ENCODE assay signal across 15 cellular contexts in genomic region chr9:131019387-131020239, GRCh38. TPM values are rescaled to one million over a fixed set of nuclear protein-coding genes. Genes with fewer than 3 reads are reported as not detected.
DNase-seq lines count a peak whose midpoint lies in the region; ATAC-seq and TF ChIP-seq lines count a peak whose summit lies in the region.
"Had no signal": no experiment of that assay in that cellular context is flagged by ENCODE, and none has a peak within 500 bp of the region (broad histone marks: within the 10 kb centered on the region; RNA-seq: fewer than 3 reads in every experiment).

No MANE protein-coding gene starts in this region.

- no peak overlapping the region for H2BK120ac ChIP-seq in mesenchymal stem cell (ENCODE audit: low read depth, low read length)

- H3K4me1 ChIP-seq in heart right ventricle (no peaks in the 10 kb centered on the region), body of pancreas (no peaks in the 10 kb centered on the region), mesenchymal stem cell (ENCODE audit: control insufficient read depth, insufficient read depth, low read depth, low read length) (peaks cover 5% of the 10 kb centered on the region), vagina (peaks cover under 1% of the 10 kb centered on the region)
- H3K4me1 ChIP-seq: neural progenitor cell had no signal

- 61 to 66% methylated on average over 15 of the region's 15 CpGs for WGBS in heart right ventricle, 2 donors
- 78 to 85% methylated on average over 13 to 14 of the region's 15 CpGs for WGBS in body of pancreas, 2 donors
- 81% methylated on average over 14 of the region's 15 CpGs for WGBS in mesenchymal stem cell

- H4K91ac ChIP-seq in mesenchymal stem cell (ENCODE audit: low read length), result no peak overlapping the region

- H2AK5ac ChIP-seq in mesenchymal stem cell (ENCODE audit: low read length, severe bottlenecking), result no peak overlapping the region

- H2BK5ac ChIP-seq in mesenchymal stem cell (ENCODE audit: low read depth, low read length, poor library complexity, severe bottlenecking), result no peak overlapping the region

- no peak overlapping the region for H3K4me2 ChIP-seq in mesenchymal stem cell (ENCODE audit: low read length, poor library complexity, severe bottlenecking)
- H3K4me2 ChIP-seq: neural progenitor cell had no signal

- H3K4me3 ChIP-seq in heart right ventricle (no peak overlapping the region), body of pancreas (no peak overlapping the region), mesenchymal stem cell (ENCODE audit: insufficient read depth in 1 of 2, low read depth in 1 of 2, low read length in 2 of 2) (no peak overlapping the region), vagina (no peak overlapping the region)
- H3K4me3 ChIP-seq: neural progenitor cell had no signal

- no peak for DNase-seq in heart right ventricle
- no peak for DNase-seq in cardiac septum (ENCODE audit: low spot score)
- DNase-seq in body of pancreas, result no peak
- DNase-seq in mesenchymal stem cell, result no peak
- DNase-seq in vagina (ENCODE audit: extremely low spot score in 2 of 2), result no peak
- DNase-seq in substantia nigra (lab: John Stamatoyannopoulos, UW), result no peak
- no peak for DNase-seq in UCSD-AML1 (lab: John Stamatoyannopoulos, UW; ENCODE audit: unreplicated experiment)
- no peak for DNase-seq in SIG-M5 treated with dmso at 0.1 percent for 504 hours (lab: John Stamatoyannopoulos, UW; ENCODE audit: unreplicated experiment)
- DNase-seq: activated CD4-positive, alpha-beta T cell treated with anti-CD3 and anti-CD28 coated beads, Interleukin-2, amount 10 ng/mL, durations not matched to agents 7 days and 5 days; DMS79 treated with DMSO at 0.1 percent for 48 hours had no signal

- H3K18ac ChIP-seq in mesenchymal stem cell (ENCODE audit: low read depth in 1 of 2, low read length in 2 of 2), result no peak overlapping the region

- no peak overlapping the region for H2BK12ac ChIP-seq in mesenchymal stem cell (ENCODE audit: low read length in 2 of 2)

- H3K9me3 ChIP-seq in heart right ventricle (peaks cover 0 to 10% (median 0%) of the 10 kb centered on the region in 11 donors), body of pancreas (no peaks in the 10 kb centered on the region), mesenchymal stem cell (ENCODE audit: control insufficient read depth, low read length) (peaks cover 17% of the 10 kb centered on the region), vagina (no peaks in the 10 kb centered on the region)

- intact Hi-C loops in heart right ventricle (cut with DNase I) (no loop called here), cardiac septum (cut with DNase I) (no loop called here), body of pancreas (cut with DNase I) (no loop called here), vagina (cut with DNase I) (no loop called here)

- no peaks in the 10 kb centered on the region for H3K79me1 ChIP-seq in mesenchymal stem cell (replicated peaks; ENCODE audit: low read length, poor library complexity, severe bottlenecking)

- H2AFZ ChIP-seq in mesenchymal stem cell (ENCODE audit: low read depth, low read length), result no peak overlapping the region
- H2AFZ ChIP-seq: neural progenitor cell had no signal

- H3K14ac ChIP-seq in mesenchymal stem cell (ENCODE audit: low read length in 2 of 2), result no peak overlapping the region

- H3K27ac ChIP-seq in heart right ventricle, result no peak overlapping the region
- peak overlapping the region in 1 of 4 donors; percentile 43 for H3K27ac ChIP-seq in body of pancreas
- no peak overlapping the region for H3K27ac ChIP-seq in mesenchymal stem cell (ENCODE audit: low read length, poor library complexity, severe bottlenecking)
- H3K27ac ChIP-seq in vagina, result peak overlapping the region; percentile 73
- no peak overlapping the region for H3K27ac ChIP-seq in substantia nigra (ENCODE audit: low read depth, low read length, poor library complexity, severe bottlenecking)
- H3K27ac ChIP-seq: epithelial cell of prostate, neural progenitor cell had no signal

- H3K27me3 ChIP-seq in heart right ventricle (peaks cover 0 to 24% (median 17%) of the 10 kb centered on the region in 7 donors), body of pancreas (no peaks in the 10 kb centered on the region), mesenchymal stem cell (ENCODE audit: control insufficient read depth in 1 of 2, insufficient read depth in 1 of 2, low read length in 2 of 2) (peaks cover 31 to 54% of the 10 kb centered on the region in 2 experiments), vagina (no peaks in the 10 kb centered on the region)
- H3K27me3 ChIP-seq: neural progenitor cell had no signal

- no peak overlapping the region for H3K4ac ChIP-seq in mesenchymal stem cell (ENCODE audit: low read depth in 1 of 2, low read length in 2 of 2)

- H4K8ac ChIP-seq in mesenchymal stem cell (ENCODE audit: low read length), result no peak overlapping the region

- H3K23ac ChIP-seq in mesenchymal stem cell (ENCODE audit: low read length in 2 of 2), result no peak overlapping the region

- TF ChIP-seq POLR2A in body of pancreas (IDR thresholded peaks at IDR 0.05) (no peak), vagina (IDR thresholded peaks at IDR 0.05) (no peak)

- H3K9ac ChIP-seq in mesenchymal stem cell (ENCODE audit: low read length), result peak overlapping the region; percentile 41
- H3K9ac ChIP-seq: neural progenitor cell had no signal

- ATAC-seq in heart right ventricle (peak; percentile 52 to 74 (median 70)), body of pancreas (peak; percentile 53)

- H3K36me3 ChIP-seq in heart right ventricle, result no peaks in the 10 kb centered on the region
- H3K36me3 ChIP-seq in body of pancreas (replicated peaks in 1 of 2; ENCODE audit: insufficient read depth in 1 of 2, low read depth in 2 of 2), result no peaks in the 10 kb centered on the region
- no peaks in the 10 kb centered on the region for H3K36me3 ChIP-seq in mesenchymal stem cell (ENCODE audit: control insufficient read depth in 1 of 2, insufficient read depth in 2 of 2, low read depth in 1 of 2, low read length in 2 of 2)
- H3K36me3 ChIP-seq in vagina, result no peaks in the 10 kb centered on the region
- H3K36me3 ChIP-seq: neural progenitor cell had no signal

- no peak for TF ChIP-seq CTCF in heart right ventricle (IDR thresholded peaks at IDR 0.05)
- no peak for TF ChIP-seq CTCF in body of pancreas (IDR thresholded peaks at IDR 0.05)
- no peak for TF ChIP-seq CTCF in vagina (IDR thresholded peaks at IDR 0.05)

- H2BK15ac ChIP-seq in mesenchymal stem cell (ENCODE audit: low read depth, poor library complexity, severe bottlenecking), result no peak overlapping the region

RNA-seq across cellular contexts. Expression of gene LAMC3, which starts 10.6 kb away (rescaled TPM):
- 1 to 10 TPM in 2 of 10 donors, under 1 TPM in 7, not detected in 1; 0.11 to 5.4 (median 0.30) TPM for total RNA-seq in heart right ventricle
- polyA plus RNA-seq in heart right ventricle, result under 1 TPM; 0.07 to 0.67 TPM
- total RNA-seq in cardiac septum, result 0.89 TPM
- 10 to 100 TPM in 1 of 2 donors, 1 to 10 TPM in 1; 3.9 to 16.8 TPM for total RNA-seq in body of pancreas
- polyA plus RNA-seq in mesenchymal stem cell (2013, experiment 1 of 2), result 0.48 TPM
- 0.71 TPM for polyA plus RNA-seq in mesenchymal stem cell (2013, experiment 2 of 2)
- total RNA-seq in vagina, result 13.3 TPM
- total RNA-seq: bronchial epithelial cell, HFFc6 had no signal
- polyA plus RNA-seq: AG04450 had no signal
